In the genomic region with DNA sequence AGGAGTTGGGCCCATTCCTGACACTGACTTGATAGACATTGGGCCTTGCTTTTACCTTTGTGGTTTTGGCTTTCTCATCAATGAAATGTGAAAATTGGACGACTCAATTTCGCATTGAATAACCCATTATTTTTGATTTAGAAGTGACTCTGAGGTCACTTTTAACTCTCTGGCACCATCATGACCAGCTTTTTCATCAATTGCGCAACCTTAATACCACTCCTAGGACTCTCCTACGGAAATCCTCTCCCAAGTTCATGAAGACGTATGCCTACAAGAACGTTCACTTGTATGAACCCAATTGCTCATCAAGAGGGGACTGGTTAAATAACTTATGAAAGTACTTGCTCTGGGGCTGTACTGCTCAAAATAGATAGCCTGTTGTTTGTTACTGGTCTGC, we compare ENCODE assay signal across 7 cellular contexts.
"Had no signal": no experiment of that assay in that cellular context is flagged by ENCODE, and none has a peak within 500 bp of the region (broad histone marks: within the 10 kb centered on the region; RNA-seq: fewer than 3 reads in every experiment).

No MANE protein-coding gene starts in this region.

- H2AFZ ChIP-seq: GM23248 had no signal

- DNase-seq: GM23248, GOT3, H9, HCEC 1CT, KG1 had no signal

- H3K9ac ChIP-seq: GM23248 had no signal

- H3K27ac Mint-ChIP-seq: H9 had no signal

- H3K4me3 ChIP-seq: GM23248 had no signal

- FAIRE-seq: H54, HTR-8/SVneo had no signal

- H3K4me3 Mint-ChIP-seq: H9 had no signal

- H3K27ac ChIP-seq: GM23248 had no signal

- H3K9me3 Mint-ChIP-seq: H9 had no signal
